ENCODE assay signal across 8 cellular contexts in genomic region chr1:198638894-198639319, GRCh38. TPM values are rescaled to one million over a fixed set of nuclear protein-coding genes. Genes with fewer than 3 reads are reported as not detected.
A peak's percentile ranks its signal among the peaks of the same experiment; 100 is the strongest.
DNase-seq lines count a peak whose midpoint lies in the region; ATAC-seq and TF ChIP-seq lines count a peak whose summit lies in the region.

Gene PTPRC, plus strand, starts transcription at chr1:198639040. Its CDS starts 229 bp downstream, at chr1:198639269.

- peak within 1 kb of the TSS; percentile 97 for H3K9ac ChIP-seq in Loucy (ENCODE audit: low read depth, low read length, poor library complexity, severe bottlenecking)

- peak within 1 kb of the TSS; percentile 88 for H3K4me3 Mint-ChIP-seq in stimulated activated memory B cell treated with anti-CD40 and anti-IgM and Interleukin-4, amounts not matched to agents 10 μg/mL and 1 μg/mL and 100 μg/mL, for 72 hours

- H3K27ac ChIP-seq in dorsolateral prefrontal cortex, result peak within 1 kb of the TSS in 19 of 59 donors; percentile 13 to 67 (median 24)

- no peaks in the 10 kb centered on the region for H4K20me1 ChIP-seq in Loucy (ENCODE audit: insufficient read depth, low read length, poor library complexity, severe bottlenecking)

- no peaks in the 10 kb centered on the region for H3K27me3 Mint-ChIP-seq in stimulated activated memory B cell treated with anti-CD40 and anti-IgM and Interleukin-4, amounts not matched to agents 10 μg/mL and 1 μg/mL and 100 μg/mL, for 72 hours

- no peaks in the 10 kb centered on the region for H3K9me3 Mint-ChIP-seq in stimulated activated memory B cell treated with anti-CD40 and anti-IgM and Interleukin-4, amounts not matched to agents 10 μg/mL and 1 μg/mL and 100 μg/mL, for 72 hours

- peak within 1 kb of the TSS; percentile 95 for H3K4me2 ChIP-seq in Loucy (ENCODE audit: low read depth, low read length, poor library complexity, severe bottlenecking)

- peaks cover 15% of the 10 kb centered on the region for H3K36me3 ChIP-seq in Loucy (ENCODE audit: insufficient read depth, low read length)

- H3K4me3 ChIP-seq in Loucy (ENCODE audit: low read length, poor library complexity, severe bottlenecking), result peak within 1 kb of the TSS; percentile 85
- peak within 1 kb of the TSS in 39 of 59 donors; percentile 0 to 51 (median 21) for H3K4me3 ChIP-seq in dorsolateral prefrontal cortex

- peak; percentile 81 for ATAC-seq in GM18502 (IDR thresholded peaks at IDR 0.05; ENCODE audit: poor library complexity, unreplicated experiment)
- ATAC-seq in GM21723 (IDR thresholded peaks at IDR 0.05; ENCODE audit: unreplicated experiment), result peak; percentile 71
- peak; percentile 93 for ATAC-seq in stimulated activated memory B cell treated with anti-CD40 and anti-IgM and Interleukin-4, amounts not matched to agents 10 μg/mL and 1 μg/mL and 100 μg/mL, for 72 hours

- no peak for DNase-seq in dorsolateral prefrontal cortex
- no peak for DNase-seq in G401 (ENCODE audit: low spot score)
- DNase-seq in NCI-H2171 (lab: John Stamatoyannopoulos, UW), result no peak
- DNase-seq in H4 (ENCODE audit: low spot score), result no peak

- peaks cover 63% of the 10 kb centered on the region for H3K4me1 Mint-ChIP-seq in stimulated activated memory B cell treated with anti-CD40 and anti-IgM and Interleukin-4, amounts not matched to agents 10 μg/mL and 1 μg/mL and 100 μg/mL, for 72 hours

- peaks cover 54% of the 10 kb centered on the region for H3K4me1 ChIP-seq in Loucy (ENCODE audit: insufficient read depth, low read length, poor library complexity, severe bottlenecking)

- TF ChIP-seq CTCF in Loucy (conservative IDR thresholded peaks at IDR 0.05; ENCODE audit: low read length), result no peak
- no peak for TF ChIP-seq CTCF in dorsolateral prefrontal cortex (IDR thresholded peaks at IDR 0.05 in 54 of 56, conservative IDR thresholded peaks at IDR 0.05 in 2 of 56; ENCODE audit: low read depth in 1 of 56, partially characterized antibody in 56 of 56)

- H3K36me3 Mint-ChIP-seq in stimulated activated memory B cell treated with anti-CD40 and anti-IgM and Interleukin-4, amounts not matched to agents 10 μg/mL and 1 μg/mL and 100 μg/mL, for 72 hours, result peaks cover 19% of the 10 kb centered on the region

- no peaks in the 10 kb centered on the region for H3K9me3 ChIP-seq in Loucy (ENCODE audit: insufficient read depth, low read depth, low read length)

- H3K27me3 ChIP-seq in Loucy (ENCODE audit: insufficient read depth, low read length, poor library complexity, severe bottlenecking) (peaks cover 10% of the 10 kb centered on the region), dorsolateral prefrontal cortex (no peaks in the 10 kb centered on the region)

- intact Hi-C loops in dorsolateral prefrontal cortex (cut with DNase I), result no loop called here

- H3K79me2 ChIP-seq in Loucy (ENCODE audit: insufficient read depth, low read length), result peaks cover 100% of the 10 kb centered on the region

- no peaks in the 10 kb centered on the region for H3K9me2 ChIP-seq in Loucy (replicated peaks; ENCODE audit: low read depth, low read length)

- in situ Hi-C loops in G401 (cut with HindIII; ENCODE audit: low sequenced_read_pairs), result no loop called here

- H3F3A ChIP-seq in Loucy (ENCODE audit: low read depth), result peaks cover 13% of the 10 kb centered on the region; the same call in 1 of the 2 replicates

- H2AFZ ChIP-seq in Loucy (ENCODE audit: low read length), result no peak within 1 kb of the TSS

- H3K27ac Mint-ChIP-seq in stimulated activated memory B cell treated with anti-CD40 and anti-IgM and Interleukin-4, amounts not matched to agents 10 μg/mL and 1 μg/mL and 100 μg/mL, for 72 hours, result peak within 1 kb of the TSS; percentile 83

RNA-seq across cellular contexts. Expression of gene PTPRC, which starts in this region (rescaled TPM):
- 10 to 100 TPM in 77 of 120 experiments, 1 to 10 TPM in 43; 4.0 to 38.3 (median 11.6) TPM for total RNA-seq in dorsolateral prefrontal cortex
- total RNA-seq in G401 (2014; rRNA removed; shearing (Covaris generic)), result not detected in 2 replicates
- 0.14 TPM in 1 of 2 replicates, not detected in the other for total RNA-seq in H4 (2014; rRNA removed; shearing (Covaris generic))
